In the genomic region with DNA sequence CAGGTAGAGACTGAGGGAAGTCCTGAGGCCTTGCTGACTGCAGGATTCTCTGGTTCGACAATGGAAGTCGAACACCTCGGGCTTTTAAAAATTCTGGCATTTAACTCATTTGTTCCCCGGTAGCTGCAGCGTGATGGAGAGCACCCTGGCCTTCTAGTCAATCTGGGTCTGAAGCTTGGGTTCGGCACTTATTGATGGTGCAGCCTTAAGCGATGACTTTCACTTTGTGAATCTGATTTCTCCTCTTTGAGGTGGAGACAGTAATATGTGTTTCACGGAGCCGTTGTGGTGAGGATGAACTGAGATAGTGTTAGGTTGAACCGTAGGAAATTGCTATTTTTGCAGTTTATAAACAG, we compare ENCODE assay signal across 8 cellular contexts. TPM values are rescaled to one million over a fixed set of nuclear protein-coding genes. Genes with fewer than 3 reads are reported as not detected.
A peak's percentile ranks its signal among the peaks of the same experiment; 100 is the strongest.
DNase-seq lines count a peak whose midpoint lies in the region; ATAC-seq and TF ChIP-seq lines count a peak whose summit lies in the region.

No MANE protein-coding gene starts in this region.

- H3K36me3 Mint-ChIP-seq in endodermal cell (ENCODE audit: low read depth), result peaks cover 21% of the 10 kb centered on the region
- peaks cover 3% of the 10 kb centered on the region for H3K36me3 Mint-ChIP-seq in osteocyte (ENCODE audit: unreplicated experiment)

- peaks cover 23% of the 10 kb centered on the region for H3K4me1 Mint-ChIP-seq in endodermal cell
- peaks cover 28% of the 10 kb centered on the region for H3K4me1 Mint-ChIP-seq in osteocyte (ENCODE audit: unreplicated experiment)

- ATAC-seq in DND-41 (ENCODE audit: insufficient read depth, low read depth) (no peak; the same call in 2 of the 3 replicates), GM18858 (IDR thresholded peaks at IDR 0.05; ENCODE audit: unreplicated experiment) (no peak)

- peak overlapping the region; percentile 68 for H3K4me2 ChIP-seq in DND-41 (ENCODE audit: insufficient read depth, low read length)

- peaks cover 41% of the 10 kb centered on the region for H3K79me2 ChIP-seq in DND-41 (ENCODE audit: insufficient read depth, low read length)

- H2AFZ ChIP-seq in DND-41 (ENCODE audit: low read depth, low read length), result peak overlapping the region; percentile 92

- H3K9me3 ChIP-seq in DND-41 (ENCODE audit: insufficient read depth, low read length, severe bottlenecking), result no peaks in the 10 kb centered on the region
- no peaks in the 10 kb centered on the region for H3K9me3 ChIP-seq in NT2/D1 (ENCODE audit: insufficient read depth, low read length)
- no peaks in the 10 kb centered on the region for H3K9me3 ChIP-seq in endodermal cell (ENCODE audit: control insufficient read depth, low read length)

- H3K9ac ChIP-seq in DND-41 (ENCODE audit: low read depth, low read length) (peak overlapping the region; percentile 85), NT2/D1 (ENCODE audit: insufficient read length, low read depth) (peak overlapping the region; percentile 92), endodermal cell (ENCODE audit: extremely low read depth, low read length, poor library complexity, severe bottlenecking) (no peak overlapping the region)

- H3K36me3 ChIP-seq in DND-41 (ENCODE audit: insufficient read depth, low read length) (peaks cover 20% of the 10 kb centered on the region), NT2/D1 (ENCODE audit: insufficient read depth, insufficient read length, low read length) (peaks cover 30% of the 10 kb centered on the region), endodermal cell (ENCODE audit: control insufficient read depth, insufficient read depth, low read length) (peaks cover 31% of the 10 kb centered on the region)

- DNase-seq in DND-41 (no peak), NT2/D1 (ENCODE audit: low read depth, low spot score) (no peak), endodermal cell (no peak), osteocyte (ENCODE audit: extremely low spot score, unreplicated experiment) (no peak), NCI-H1417 (lab: John Stamatoyannopoulos, UW) (no peak), NCI-H2107 treated with DMSO at 0.1 percent for 48 hours (lab: John Stamatoyannopoulos, UW; ENCODE audit: unreplicated experiment) (no peak), occipital lobe (lab: John Stamatoyannopoulos, UW) (no peak)

- TF ChIP-seq CTCF in DND-41 (IDR thresholded peaks at IDR 0.05; ENCODE audit: borderline replicate concordance, extremely low read depth, low read length, poor library complexity, severe bottlenecking) (no peak), endodermal cell (conservative IDR thresholded peaks at IDR 0.05) (no peak), osteocyte (IDR thresholded peaks at IDR 0.05) (peak; percentile 4)

- peak overlapping the region; percentile 85 for H3K27ac ChIP-seq in DND-41 (ENCODE audit: low read length)
- H3K27ac ChIP-seq in endodermal cell (ENCODE audit: low read depth, low read length), result no peak overlapping the region

- H3K27me3 ChIP-seq in DND-41 (ENCODE audit: insufficient read depth, low read length, poor library complexity) (no peaks in the 10 kb centered on the region), NT2/D1 (ENCODE audit: insufficient read depth, insufficient read length) (no peaks in the 10 kb centered on the region), endodermal cell (ENCODE audit: control insufficient read depth, insufficient read depth, low read length, poor library complexity, severe bottlenecking) (peaks cover 32% of the 10 kb centered on the region)

- WGBS in endodermal cell (ENCODE audit: insufficient coverage in 1 of 2, insufficient read length in 1 of 2), 2 experiments, result 53 to 60% methylated on average over 9 to 10 of the region's 10 CpGs

- H3K9me3 Mint-ChIP-seq in endodermal cell (no peaks in the 10 kb centered on the region), osteocyte (ENCODE audit: unreplicated experiment) (no peaks in the 10 kb centered on the region)

- H4K20me1 ChIP-seq in DND-41 (ENCODE audit: insufficient read depth, low read length), result no peaks in the 10 kb centered on the region; the same call in 1 of the 2 replicates

- H3K4me1 ChIP-seq in DND-41 (ENCODE audit: insufficient read depth, low read length) (peaks cover 32% of the 10 kb centered on the region), NT2/D1 (ENCODE audit: insufficient read depth, insufficient read length) (no peaks in the 10 kb centered on the region), endodermal cell (ENCODE audit: control insufficient read depth, insufficient read depth, low read length) (peaks cover 7% of the 10 kb centered on the region)

- H3K4me3 Mint-ChIP-seq in endodermal cell (peak overlapping the region; percentile 81), osteocyte (ENCODE audit: unreplicated experiment) (peak overlapping the region; percentile 78)

- H3K27me3 Mint-ChIP-seq in endodermal cell (ENCODE audit: insufficient read depth) (peaks cover 31% of the 10 kb centered on the region), osteocyte (ENCODE audit: unreplicated experiment) (peaks cover 9% of the 10 kb centered on the region)

- H3K27ac Mint-ChIP-seq in endodermal cell (peak overlapping the region; percentile 13), osteocyte (ENCODE audit: unreplicated experiment) (peak overlapping the region; percentile 84)

- peak overlapping the region; percentile 44 to 74 for H3K4me3 ChIP-seq in DND-41 (ENCODE audit: low read depth in 1 of 2, low read length in 2 of 2)
- H3K4me3 ChIP-seq in NT2/D1 (ENCODE audit: insufficient read length, low read depth), result peak overlapping the region; percentile 95
- peak overlapping the region; percentile 59 for H3K4me3 ChIP-seq in endodermal cell (ENCODE audit: low read length)

RNA-seq across cellular contexts. Expression of a gene that starts 0.6 kb away (rescaled TPM):
- total RNA-seq in endodermal cell, result 10 to 100 TPM; 87.3 to 92.1 TPM
- polyA plus RNA-seq in endodermal cell (2013, experiment 1 of 2), result 74.3 TPM
- polyA plus RNA-seq in endodermal cell (2013, experiment 2 of 2), result 56.8 TPM
- 93.9 and 97.8 TPM in 2 replicates for total RNA-seq in osteocyte
- 54.6 TPM for total RNA-seq in occipital lobe

RNA-seq across cellular contexts. Expression of a gene that starts 42.0 kb away (rescaled TPM):
- 1,000 to 10,000 TPM; 2,197 to 2,355 TPM for total RNA-seq in endodermal cell
- polyA plus RNA-seq in endodermal cell (2013, experiment 1 of 2), result 1,203 TPM
- polyA plus RNA-seq in endodermal cell (2013, experiment 2 of 2), result 1,289 TPM
- total RNA-seq in osteocyte, result 602 and 617 TPM in 2 replicates
- total RNA-seq in occipital lobe, result 258 TPM

RNA-seq across cellular contexts. Expression of a gene that starts 47.0 kb away (rescaled TPM):
- total RNA-seq in endodermal cell, result under 1 TPM; 0.46 to 0.62 TPM
- 1.5 TPM for polyA plus RNA-seq in endodermal cell (2013, experiment 1 of 2)
- 1.4 TPM for polyA plus RNA-seq in endodermal cell (2013, experiment 2 of 2)
- total RNA-seq in osteocyte, result 0.65 and 0.86 TPM in 2 replicates
- total RNA-seq in occipital lobe, result 6.7 TPM
